In genomic region chr18:21110667-21111350, GRCh38 we compare ENCODE assay signal across 8 cellular contexts. TPM values are rescaled to one million over a fixed set of nuclear protein-coding genes. Genes with fewer than 3 reads are reported as not detected.
A peak's percentile ranks its signal among the peaks of the same experiment; 100 is the strongest.
DNase-seq lines count a peak whose midpoint lies in the region; ATAC-seq and TF ChIP-seq lines count a peak whose summit lies in the region.

No MANE protein-coding gene starts in this region.

- no peaks in the 10 kb centered on the region for H3K9me3 ChIP-seq in gastroesophageal sphincter
- no peaks in the 10 kb centered on the region for H3K9me3 ChIP-seq in testis

- DNase-seq in AG08396 (ENCODE audit: low spot score): peak; percentile 10
- DNase-seq in RKO (ENCODE audit: low spot score): peak; percentile 56
- peak; percentile 89 for DNase-seq in activated effector memory CD4-positive, alpha-beta T cell treated with anti-CD3 and anti-CD28 coated beads, Interleukin-2, amount 50 U/mL, for 16 hours
- peak in 39 of 56 donors; percentile 23 to 81 (median 53) for DNase-seq in nucleus accumbens (lab: John Stamatoyannopoulos, UW)
- DNase-seq in testis: peak; percentile 44

- H3K27me3 ChIP-seq in gastroesophageal sphincter (no peaks in the 10 kb centered on the region), testis (no peaks in the 10 kb centered on the region)

- H3K36me3 ChIP-seq in gastroesophageal sphincter (no peaks in the 10 kb centered on the region), testis (ENCODE audit: low read depth, missing control alignments) (no peaks in the 10 kb centered on the region)

- no peak for TF ChIP-seq EP300 in gastroesophageal sphincter (IDR thresholded peaks at IDR 0.05)

- in situ Hi-C loops in GM18951 (cut with MboI; ENCODE audit: low sequenced_read_pairs, unreplicated experiment): no loop called here

- H3K27ac ChIP-seq in gastroesophageal sphincter (peak overlapping the region; percentile 86 to 99 (median 97)), testis (peak overlapping the region; percentile 96 to 99)

- 0% methylated on average over 6 to 8 of the region's 47 CpGs for WGBS in gastroesophageal sphincter (ENCODE audit: low coverage in 1 of 2), 2 donors
- WGBS in testis, 2 donors: 0% methylated on average over 9 to 47 of the region's 47 CpGs

- ATAC-seq in HG03175 (IDR thresholded peaks at IDR 0.05; ENCODE audit: unreplicated experiment) (peak; percentile 35), gastroesophageal sphincter (no peak)

- H3K4me3 ChIP-seq in gastroesophageal sphincter: peak overlapping the region; percentile 85 to 89
- peak overlapping the region; percentile 95 to 100 for H3K4me3 ChIP-seq in testis

- TF ChIP-seq POLR2A in GM18951 (IDR thresholded peaks at IDR 0.05; ENCODE audit: extremely low read depth, insufficient read depth, insufficient read length) (peak; percentile 18), gastroesophageal sphincter (IDR thresholded peaks at IDR 0.05) (no peak), testis (IDR thresholded peaks at IDR 0.05) (no peak)

- TF ChIP-seq CTCF in gastroesophageal sphincter (IDR thresholded peaks at IDR 0.05) (no peak), testis (IDR thresholded peaks at IDR 0.05) (no peak)

- H3K4me1 ChIP-seq in gastroesophageal sphincter (peaks cover 4 to 41% (median 14%) of the 10 kb centered on the region in 3 donors), testis (peaks cover 7% of the 10 kb centered on the region)

- intact Hi-C loops in testis (cut with DNase I; ENCODE audit: low total_unique reads): no loop called here

RNA-seq across cellular contexts. Expression of gene ROCK1, which starts 0.8 kb away (rescaled TPM):
- total RNA-seq in gastroesophageal sphincter: 100 to 1,000 TPM; 130 to 139 (median 133) TPM
- total RNA-seq in testis: 10 to 100 TPM; 43.1 to 46.3 TPM
- polyA plus RNA-seq in testis (ENCODE audit: insufficient read depth, low read depth, low replicate concordance): 9.6 TPM

Comparison
In these comparisons a context has a peak if more than half of its experiments do, and no peak if none do; other contexts are left out.
1. DNase-seq: peak in every context shown above with its lines; median percentile 89 in activated effector memory CD4-positive, alpha-beta T cell treated with anti-CD3 and anti-CD28 coated beads, Interleukin-2, amount 50 U/mL, for 16 hours; 56 in RKO; 53 in nucleus accumbens; 44 in testis; 10 in AG08396.